ENCODE assay signal across 8 cellular contexts in genomic region chr5:119453045-119453383, GRCh38. TPM values are rescaled to one million over a fixed set of nuclear protein-coding genes. Genes with fewer than 3 reads are reported as not detected.
DNase-seq lines count a peak whose midpoint lies in the region; ATAC-seq and TF ChIP-seq lines count a peak whose summit lies in the region.

No MANE protein-coding gene starts in this region.

- peak; percentile 53 for DNase-seq in DMS 273 (lab: John Stamatoyannopoulos, UW; ENCODE audit: unreplicated experiment)
- no peak for DNase-seq in DMS 273 treated with DMSO at 0.1 percent for 48 hours (lab: John Stamatoyannopoulos, UW)
- no peak for DNase-seq in HFFc6
- peak; percentile 43 for DNase-seq in NCI-H748 (lab: John Stamatoyannopoulos, UW; ENCODE audit: unreplicated experiment)
- DNase-seq in cerebellum (ENCODE audit: low spot score): peak; percentile 17
- no peak for DNase-seq in right lobe of liver
- no peak for DNase-seq in suprapubic skin (ENCODE audit: low spot score in 2 of 2)

- TF ChIP-seq CTCF in HFFc6 (IDR thresholded peaks at IDR 0.05): no peak
- TF ChIP-seq CTCF in right lobe of liver (IDR thresholded peaks at IDR 0.05): no peak
- no peak for TF ChIP-seq CTCF in suprapubic skin (IDR thresholded peaks at IDR 0.05)

- no peaks in the 10 kb centered on the region for H3K27me3 ChIP-seq in right lobe of liver
- H3K27me3 ChIP-seq in suprapubic skin: no peaks in the 10 kb centered on the region

- H3K9me3 ChIP-seq in right lobe of liver (no peaks in the 10 kb centered on the region), suprapubic skin (no peaks in the 10 kb centered on the region)

- H3K4me3 ChIP-seq in right lobe of liver (peak overlapping the region; percentile 76 to 85 (median 83)), suprapubic skin (peak overlapping the region; percentile 68)

- peaks cover 0 to 33% (median 6%) of the 10 kb centered on the region in 4 donors for H3K4me1 ChIP-seq in right lobe of liver
- H3K4me1 ChIP-seq in suprapubic skin: peaks cover 11% of the 10 kb centered on the region

- H3K9me3 Mint-ChIP-seq in HFFc6: peaks cover 13% of the 10 kb centered on the region

- WGBS in right lobe of liver (ENCODE audit: insufficient coverage, low coverage, low lambda C conversion rate, missing lambda C conversion rate): 2% methylated on average over 13 of the region's 13 CpGs
- 8% methylated on average over 13 of the region's 13 CpGs for WGBS in suprapubic skin

- H3K36me3 Mint-ChIP-seq in HFFc6 (ENCODE audit: low read depth): peaks cover 15% of the 10 kb centered on the region; the same call in 1 of the 2 replicates

- ATAC-seq in right lobe of liver: peak in 3 of 4 donors; percentile 11 to 43 (median 14)
- no peak for ATAC-seq in HG02970 (IDR thresholded peaks at IDR 0.05; ENCODE audit: low FRiP score, unreplicated experiment)

- 0 out of 2 replicates have a peak, but pooled peaks cover 4% of the 10 kb centered on the region for H3K27me3 Mint-ChIP-seq in HFFc6 (ENCODE audit: insufficient read depth)

- H3K27ac Mint-ChIP-seq in HFFc6: peak overlapping the region; percentile 80

- intact Hi-C loops in right lobe of liver (cut with DNase I): no loop called here

- peaks cover 11% of the 10 kb centered on the region for H3K4me1 Mint-ChIP-seq in HFFc6 (ENCODE audit: low read depth)

- peak overlapping the region; percentile 96 for H3K4me3 Mint-ChIP-seq in HFFc6

- TF ChIP-seq EP300 in suprapubic skin (IDR thresholded peaks at IDR 0.05): no peak

- H3K36me3 ChIP-seq in right lobe of liver: peaks cover 0 to 14% (median 4%) of the 10 kb centered on the region in 4 donors
- peaks cover 12% of the 10 kb centered on the region for H3K36me3 ChIP-seq in suprapubic skin

- TF ChIP-seq POLR2A in right lobe of liver (IDR thresholded peaks at IDR 0.05) (no peak), suprapubic skin (IDR thresholded peaks at IDR 0.05) (no peak)

- H3K27ac ChIP-seq in right lobe of liver: peak overlapping the region; percentile 87 to 92 (median 88)
- peak overlapping the region; percentile 84 for H3K27ac ChIP-seq in suprapubic skin

RNA-seq across cellular contexts. Expression of gene HSD17B4, which starts 0.7 kb away (rescaled TPM):
- total RNA-seq in HFFc6 (2021; fragmentation: NEBNext Ultra II Directional; extraction: Animal tissue kit (Norgen Biotek cat#: 25700)): 100 to 1,000 TPM in 4 of 6 experiments, 10 to 100 TPM in 2; 93.7 to 139 (median 107) TPM
- total RNA-seq in cerebellum (149 TPM), right lobe of liver (100 to 1,000 TPM; 380 to 571 (median 473) TPM), suprapubic skin (100 to 1,000 TPM; 128 to 268 (median 139) TPM)

Comparison
In these comparisons a context has a peak if more than half of its experiments do, and no peak if none do; other contexts are left out.
1. DNase-seq: peak in DMS 273 (single experiment), NCI-H748 (single experiment) and cerebellum (single experiment); none in DMS 273 treated with DMSO at 0.1 percent for 48 hours (single experiment), HFFc6 (single experiment), right lobe of liver (0 of 3) and suprapubic skin (0 of 2).